Comparison of ENCODE assay signal across 11 cellular contexts in genomic region chr4:87037921-87038320, GRCh38.
DNase-seq lines count a peak whose midpoint lies in the region; ATAC-seq and TF ChIP-seq lines count a peak whose summit lies in the region.
"Had no signal": no experiment of that assay in that cellular context is flagged by ENCODE, and none has a peak within 500 bp of the region (broad histone marks: within the 10 kb centered on the region; RNA-seq: fewer than 3 reads in every experiment).

No MANE protein-coding gene starts in this region.

- 10 to 19% methylated on average over 3 of the region's 3 CpGs for WGBS in GM23248 (ENCODE audit: low coverage in 1 of 2, low lambda C conversion rate in 2 of 2, missing lambda C conversion rate in 2 of 2), 2 experiments

- H3K9me2 ChIP-seq in GM23248 (ENCODE audit: insufficient read depth) = no peaks in the 10 kb centered on the region

- H2AFZ ChIP-seq in GM23248 = no peak overlapping the region

- H3K4me1 Mint-ChIP-seq in glutamatergic neuron (ENCODE audit: low read depth, unreplicated experiment) = peaks cover 48% of the 10 kb centered on the region
- peaks cover 47% of the 10 kb centered on the region for H3K4me1 Mint-ChIP-seq in stimulated activated naive CD8-positive, alpha-beta T cell treated with anti-CD3 and anti-CD28 coated beads, Interleukin-15, amount 100 ng/mL, for 72 hours
- peaks cover 43% of the 10 kb centered on the region for H3K4me1 Mint-ChIP-seq in activated CD8-positive, alpha-beta T cell treated with anti-CD3 and anti-CD28 coated beads for 36 hours (ENCODE audit: low read depth)

- peak overlapping the region; percentile 82 for H3K4me3 Mint-ChIP-seq in glutamatergic neuron (ENCODE audit: unreplicated experiment)
- no peak overlapping the region for H3K4me3 Mint-ChIP-seq in stimulated activated naive CD8-positive, alpha-beta T cell treated with anti-CD3 and anti-CD28 coated beads, Interleukin-15, amount 100 ng/mL, for 72 hours
- H3K4me3 Mint-ChIP-seq in activated CD8-positive, alpha-beta T cell treated with anti-CD3 and anti-CD28 coated beads for 36 hours = no peak overlapping the region

- H3K36me3 ChIP-seq in GM23248 (ENCODE audit: low read depth) = no peaks in the 10 kb centered on the region
- H3K36me3 ChIP-seq in SJSA1 = 0 out of 2 replicates have a peak, but pooled peaks cover 3% of the 10 kb centered on the region
- H3K36me3 ChIP-seq in gastrocnemius medialis = no peaks in the 10 kb centered on the region

- H4K20me1 ChIP-seq in GM23248 (ENCODE audit: insufficient read depth) = no peaks in the 10 kb centered on the region

- peaks cover 14% of the 10 kb centered on the region for H3F3A ChIP-seq in GM23248 (ENCODE audit: insufficient read depth)

- peak overlapping the region; percentile 6 for H3K4me2 ChIP-seq in GM23248 (ENCODE audit: unreplicated experiment)

- peaks cover 4% of the 10 kb centered on the region for H3K9me3 Mint-ChIP-seq in glutamatergic neuron (ENCODE audit: unreplicated experiment)
- H3K9me3 Mint-ChIP-seq in stimulated activated naive CD8-positive, alpha-beta T cell treated with anti-CD3 and anti-CD28 coated beads, Interleukin-15, amount 100 ng/mL, for 72 hours = no peaks in the 10 kb centered on the region
- H3K9me3 Mint-ChIP-seq in activated CD8-positive, alpha-beta T cell treated with anti-CD3 and anti-CD28 coated beads for 36 hours = no peaks in the 10 kb centered on the region

- H3K9me3 ChIP-seq in GM23248 (ENCODE audit: low read depth) (no peaks in the 10 kb centered on the region), SJSA1 (replicated peaks) (no peaks in the 10 kb centered on the region), gastrocnemius medialis (no peaks in the 10 kb centered on the region)

- H3K79me2 ChIP-seq in GM23248 (ENCODE audit: insufficient read depth) = peaks cover 92% of the 10 kb centered on the region

- DNase-seq in GM23248 = peak; percentile 56
- DNase-seq in SJSA1 (ENCODE audit: low read depth in 1 of 2, low spot score in 2 of 2) = no peak
- DNase-seq in glutamatergic neuron = no peak
- no peak for DNase-seq in gastrocnemius medialis
- no peak for DNase-seq in NCI-H1694 treated with DMSO at 0.1 percent for 48 hours (lab: John Stamatoyannopoulos, UW)
- no peak for DNase-seq in stimulated activated naive CD8-positive, alpha-beta T cell treated with anti-CD3 and anti-CD28 coated beads, Interleukin-15, amount 100 ng/mL, for 72 hours
- no peak for DNase-seq in activated CD8-positive, alpha-beta T cell treated with anti-CD3 and anti-CD28 coated beads for 36 hours
- DNase-seq in effector CD4-positive, alpha-beta T cell = no peak
- DNase-seq: NCI-H526; stimulated activated CD4-positive, alpha-beta T cell treated with anti-CD3 and anti-CD28 coated beads, Interleukin-15, amount 100 ng/mL, for 24 hours had no signal

- intact Hi-C loops in gastrocnemius medialis (cut with DNase I; ENCODE audit: low total_unique reads) = no loop called here
- intact Hi-C loops in activated CD8-positive, alpha-beta T cell treated with anti-CD3 and anti-CD28 coated beads for 36 hours (cut with micrococcal nuclease) = no loop called here

- H3K36me3 Mint-ChIP-seq in glutamatergic neuron (ENCODE audit: unreplicated experiment) = no peaks in the 10 kb centered on the region
- peaks cover 4% of the 10 kb centered on the region for H3K36me3 Mint-ChIP-seq in activated CD8-positive, alpha-beta T cell treated with anti-CD3 and anti-CD28 coated beads for 36 hours (ENCODE audit: low read depth)

- POLR2A ChIA-PET in activated CD8-positive, alpha-beta T cell treated with anti-CD3 and anti-CD28 coated beads for 36 hours (lab: Charles Lee) = no interaction called here

- in situ Hi-C loops in GM23248 (cut with MboI) = no loop called here
- in situ Hi-C loops in gastrocnemius medialis (cut with MboI; ENCODE audit: low sequenced_read_pairs in 4 of 4) = no loop called here

- H3K9ac ChIP-seq in GM23248 = peak overlapping the region; percentile 40
- H3K9ac ChIP-seq: KMS-11 had no signal

- H3K27me3 Mint-ChIP-seq in glutamatergic neuron (ENCODE audit: unreplicated experiment) = peaks cover 6% of the 10 kb centered on the region
- H3K27me3 Mint-ChIP-seq in stimulated activated naive CD8-positive, alpha-beta T cell treated with anti-CD3 and anti-CD28 coated beads, Interleukin-15, amount 100 ng/mL, for 72 hours = no peaks in the 10 kb centered on the region
- no peaks in the 10 kb centered on the region for H3K27me3 Mint-ChIP-seq in activated CD8-positive, alpha-beta T cell treated with anti-CD3 and anti-CD28 coated beads for 36 hours

- H3K4me3 ChIP-seq in GM23248 = no peak overlapping the region
- no peak overlapping the region for H3K4me3 ChIP-seq in SJSA1
- H3K4me3 ChIP-seq in gastrocnemius medialis = no peak overlapping the region

- H3K27me3 ChIP-seq in GM23248 (replicated peaks; ENCODE audit: insufficient read depth) = no peaks in the 10 kb centered on the region
- no peaks in the 10 kb centered on the region for H3K27me3 ChIP-seq in SJSA1 (replicated peaks)
- H3K27me3 ChIP-seq in gastrocnemius medialis = no peaks in the 10 kb centered on the region

- H3K27ac ChIP-seq in GM23248 = peak overlapping the region; percentile 89
- peak overlapping the region; percentile 74 for H3K27ac ChIP-seq in SJSA1
- H3K27ac ChIP-seq in gastrocnemius medialis = peak overlapping the region; percentile 93 to 97 (median 94)
- H3K27ac ChIP-seq: KMS-11 had no signal

- TF ChIP-seq CTCF in glutamatergic neuron (IDR thresholded peaks at IDR 0.05; ENCODE audit: partially characterized antibody, unreplicated experiment) = no peak
- TF ChIP-seq CTCF in gastrocnemius medialis (IDR thresholded peaks at IDR 0.05 in 4 of 5, conservative IDR thresholded peaks at IDR 0.05 in 1 of 5) = no peak
- TF ChIP-seq CTCF in activated CD8-positive, alpha-beta T cell treated with anti-CD3 and anti-CD28 coated beads for 36 hours (IDR thresholded peaks at IDR 0.05) = no peak

- H3K4me1 ChIP-seq in GM23248 (ENCODE audit: insufficient read depth) (peaks cover 55% of the 10 kb centered on the region), SJSA1 (replicated peaks) (peaks cover 37% of the 10 kb centered on the region), gastrocnemius medialis (peaks cover 100% of the 10 kb centered on the region in 2 donors)

- no peak for ATAC-seq in gastrocnemius medialis
- no peak for ATAC-seq in stimulated activated naive CD8-positive, alpha-beta T cell treated with anti-CD3 and anti-CD28 coated beads, Interleukin-15, amount 100 ng/mL, for 72 hours
- ATAC-seq in activated CD8-positive, alpha-beta T cell treated with anti-CD3 and anti-CD28 coated beads for 36 hours = no peak

- TF ChIP-seq POLR2A in gastrocnemius medialis (IDR thresholded peaks at IDR 0.05) = no peak

- CTCF ChIA-PET in activated CD8-positive, alpha-beta T cell treated with anti-CD3 and anti-CD28 coated beads for 36 hours (lab: Charles Lee) = no interaction called here

- H3K27ac Mint-ChIP-seq in glutamatergic neuron (ENCODE audit: unreplicated experiment) = peak overlapping the region; percentile 98
- H3K27ac Mint-ChIP-seq in stimulated activated naive CD8-positive, alpha-beta T cell treated with anti-CD3 and anti-CD28 coated beads, Interleukin-15, amount 100 ng/mL, for 72 hours = no peak overlapping the region
- H3K27ac Mint-ChIP-seq in activated CD8-positive, alpha-beta T cell treated with anti-CD3 and anti-CD28 coated beads for 36 hours = no peak overlapping the region
